30 cellular contexts compared by ENCODE assay signal in the genomic region with DNA sequence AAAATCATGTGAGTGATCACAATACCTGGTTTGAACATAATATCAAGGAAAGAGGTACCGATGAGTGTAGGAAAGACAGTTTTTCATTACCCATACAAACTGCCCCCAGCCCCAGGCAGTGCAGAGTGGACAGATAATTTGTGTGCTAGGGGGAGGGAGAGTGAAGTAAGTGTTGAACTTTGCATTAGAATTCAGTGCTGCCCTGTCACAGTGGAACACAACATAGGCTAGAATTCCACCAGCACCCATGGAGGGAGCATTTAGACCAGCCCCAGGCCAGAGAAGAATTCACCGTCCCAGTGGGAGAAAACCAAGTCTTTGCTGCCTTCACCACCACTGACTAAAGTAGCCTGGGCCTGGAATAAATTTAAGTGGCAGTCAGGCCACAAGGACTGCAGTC.
"Had no signal": no experiment of that assay in that cellular context is flagged by ENCODE, and none has a peak within 500 bp of the region (broad histone marks: within the 10 kb centered on the region; RNA-seq: fewer than 3 reads in every experiment).

No MANE protein-coding gene starts in this region.

- H3K4me1 Mint-ChIP-seq: activated CD4-positive, alpha-beta T cell treated with anti-CD3 and anti-CD28 coated beads, Interleukin-2, amount 10 ng/mL, durations not matched to agents 7 days and 5 days; T-helper 17 cell had no signal

- H3K27ac ChIP-seq: body of pancreas, cardiac muscle cell, colonic mucosa, epithelial cell of prostate, esophagus squamous epithelium, gastroesophageal sphincter, heart right ventricle had no signal

- ATAC-seq: activated CD8-positive, alpha-beta T cell treated with anti-CD3 and anti-CD28 coated beads for 36 hours; activated T-cell treated with anti-CD3 and anti-CD28 coated beads, Interleukin-2, amount 50 U/mL, for 4 hours; body of pancreas; gastroesophageal sphincter; heart right ventricle; T-helper 17 cell had no signal

- H3K27me3 Mint-ChIP-seq: activated CD4-positive, alpha-beta T cell treated with anti-CD3 and anti-CD28 coated beads, Interleukin-2, amount 10 ng/mL, durations not matched to agents 7 days and 5 days; activated CD8-positive, alpha-beta T cell treated with anti-CD3 and anti-CD28 coated beads for 36 hours; activated naive CD8-positive, alpha-beta T cell; T-helper 17 cell had no signal

- H3K9me3 ChIP-seq: body of pancreas, colonic mucosa, esophagus squamous epithelium, gastroesophageal sphincter had no signal

- H3K27ac Mint-ChIP-seq: activated CD4-positive, alpha-beta T cell treated with anti-CD3 and anti-CD28 coated beads, Interleukin-2, amount 10 ng/mL, durations not matched to agents 7 days and 5 days; activated CD8-positive, alpha-beta T cell treated with anti-CD3 and anti-CD28 coated beads for 36 hours; activated naive CD8-positive, alpha-beta T cell; activated T-helper 1 cell treated with anti-CD3 and anti-CD28 coated beads, Interleukin-12 subunit alpha, Interleukin-12 subunit beta, Interleukin-2, Interleukin-4 antibody, amounts not matched to agents 30 ng/mL and 10 ng/mL and 1 ng/mL, durations not matched to agents 14 hours and 24 hours and 36 hours; T-helper 17 cell; T-helper 2 cell treated with Interferon-gamma antibody and Interleukin-4, amounts not matched to agents 5 μg/mL and 100 μg/mL, for 36 hours had no signal

- FAIRE-seq: endometrium, endothelial cell of umbilical vein had no signal

- H3K4me1 ChIP-seq: body of pancreas, colonic mucosa, esophagus squamous epithelium, gastroesophageal sphincter, heart right ventricle had no signal

- H3K36me3 ChIP-seq: cardiac muscle cell, colonic mucosa had no signal

- H3K4me3 Mint-ChIP-seq: activated CD4-positive, alpha-beta T cell treated with anti-CD3 and anti-CD28 coated beads, Interleukin-2, amount 10 ng/mL, durations not matched to agents 7 days and 5 days; activated CD8-positive, alpha-beta T cell treated with anti-CD3 and anti-CD28 coated beads for 36 hours; activated naive CD8-positive, alpha-beta T cell; activated T-cell treated with anti-CD3 and anti-CD28 coated beads, Interleukin-2, amount 50 U/mL, for 4 hours; activated T-helper 1 cell treated with anti-CD3 and anti-CD28 coated beads, Interleukin-12 subunit alpha, Interleukin-12 subunit beta, Interleukin-2, Interleukin-4 antibody, amounts not matched to agents 30 ng/mL and 10 ng/mL and 1 ng/mL, durations not matched to agents 14 hours and 24 hours and 36 hours; T-helper 17 cell; T-helper 2 cell treated with Interferon-gamma antibody and Interleukin-4, amounts not matched to agents 5 μg/mL and 100 μg/mL, for 36 hours had no signal

- DNase-seq: activated CD4-positive, alpha-beta T cell treated with anti-CD3 and anti-CD28 coated beads for 1 hour; activated CD4-positive, alpha-beta T cell treated with anti-CD3 and anti-CD28 coated beads, Interleukin-2, amount 10 ng/mL, durations not matched to agents 7 days and 5 days; activated CD4-positive, alpha-beta T cell treated with anti-CD3 and anti-CD28 coated beads, Interleukin-2, amount 50 U/mL, for 48 hours; activated CD8-positive, alpha-beta memory T cell treated with anti-CD3 and anti-CD28 coated beads for 24 hours; activated CD8-positive, alpha-beta T cell treated with anti-CD3 and anti-CD28 coated beads for 36 hours; activated gamma-delta T cell; activated naive CD4-positive, alpha-beta T cell treated with anti-CD3 and anti-CD28 coated beads, Interleukin-2, amount 50 U/mL, for 16 hours; activated naive CD4-positive, alpha-beta T cell treated with Interleukin-2 at 50 U/mL for 16 hours; activated T-cell treated with anti-CD3 and anti-CD28 coated beads, Interleukin-2, amount 50 U/mL, for 4 hours; amniotic stem cell; aorta; body of pancreas; central memory CD4-positive, alpha-beta T cell; cerebellar nuclear complex; colonic mucosa; effector CD8-positive, alpha-beta T cell; esophagus squamous epithelium; foreskin melanocyte; heart right ventricle; T-helper 1 cell; T-helper 17 cell; T1000 had no signal

- H3K27me3 ChIP-seq: body of pancreas, cardiac muscle cell, colonic mucosa, esophagus squamous epithelium, gastroesophageal sphincter, heart right ventricle had no signal

- H3K4me3 ChIP-seq: body of pancreas, cardiac muscle cell, colonic mucosa, esophagus squamous epithelium, gastroesophageal sphincter, heart right ventricle had no signal
